Comparison of ENCODE assay signal across 24 cellular contexts in genomic region chr2:58484629-58485028, GRCh38.
DNase-seq lines count a peak whose midpoint lies in the region; ATAC-seq, FAIRE-seq and TF ChIP-seq lines count a peak whose summit lies in the region.
"Had no signal": no experiment of that assay in that cellular context is flagged by ENCODE, and none has a peak within 500 bp of the region (broad histone marks: within the 10 kb centered on the region; RNA-seq: fewer than 3 reads in every experiment).

No MANE protein-coding gene starts in this region.

- no peak overlapping the region for H2BK120ac ChIP-seq in H1 (replicated peaks; ENCODE audit: low read depth, low read length)

- H3K56ac ChIP-seq in H1 (replicated peaks; ENCODE audit: insufficient read length, low read depth, low read length): no peak overlapping the region

- no peak for TF ChIP-seq POLR2A in HepG2 (IDR thresholded peaks at IDR 0.05; ENCODE audit: insufficient read depth in 1 of 2, low read depth in 2 of 2, low read length in 2 of 2)
- no peak for TF ChIP-seq POLR2A in right lobe of liver (IDR thresholded peaks at IDR 0.05)
- no peak for TF ChIP-seq POLR2A in H1 (IDR thresholded peaks at IDR 0.05; ENCODE audit: control extremely low read depth in 1 of 2, low read depth in 2 of 2, low read length in 2 of 2)
- no peak for TF ChIP-seq POLR2A in gastrocnemius medialis (IDR thresholded peaks at IDR 0.05)

- no peak overlapping the region for H2BK20ac ChIP-seq in H1 (ENCODE audit: low read length)

- intact Hi-C loops in HepG2 (cut with micrococcal nuclease; ENCODE audit: unreplicated experiment) (no loop called here), right lobe of liver (cut with DNase I) (no loop called here), gastrocnemius medialis (cut with DNase I; ENCODE audit: low total_unique reads) (no loop called here)

- no peak overlapping the region for H4K5ac ChIP-seq in H1 (ENCODE audit: insufficient read length, low read depth, low read length)

- H3K4me3 Mint-ChIP-seq in astrocyte (ENCODE audit: unreplicated experiment): no peak overlapping the region
- H3K4me3 Mint-ChIP-seq: B cell; CD4-positive, alpha-beta T cell; CD8-positive, alpha-beta T cell had no signal

- no peaks in the 10 kb centered on the region for H3K36me3 ChIP-seq in HepG2 (replicated peaks in 1 of 2; ENCODE audit: control insufficient read depth in 1 of 2, insufficient read depth in 2 of 2, low read length in 2 of 2)
- H3K36me3 ChIP-seq in right lobe of liver: no peaks in the 10 kb centered on the region
- H3K36me3 ChIP-seq in astrocyte (ENCODE audit: insufficient read depth, low read length): no peaks in the 10 kb centered on the region
- no peaks in the 10 kb centered on the region for H3K36me3 ChIP-seq in H1 (ENCODE audit: control insufficient read depth in 2 of 4, insufficient read depth in 4 of 4, low read length in 3 of 4)
- H3K36me3 ChIP-seq in smooth muscle cell (ENCODE audit: low read depth): no peaks in the 10 kb centered on the region
- no peaks in the 10 kb centered on the region for H3K36me3 ChIP-seq in gastrocnemius medialis
- H3K36me3 ChIP-seq: BLaER1 treated with 17β-estradiol and CSF1 and Interleukin-3, amounts not matched to agents 10 nM and 100 nM had no signal

- H3K9me3 Mint-ChIP-seq in astrocyte (ENCODE audit: unreplicated experiment): no peaks in the 10 kb centered on the region
- H3K9me3 Mint-ChIP-seq: CD4-positive, alpha-beta T cell; CD8-positive, alpha-beta T cell had no signal

- H2AK5ac ChIP-seq in H1 (ENCODE audit: low read depth, low read length): no peak overlapping the region

- H3K4me1 ChIP-seq in HepG2 (ENCODE audit: insufficient read depth, low read length) (no peaks in the 10 kb centered on the region), right lobe of liver (no peaks in the 10 kb centered on the region), astrocyte (ENCODE audit: insufficient read depth, low read length) (peaks cover 3% of the 10 kb centered on the region), H1 (replicated peaks in 1 of 4; ENCODE audit: control insufficient read depth in 3 of 4, insufficient read depth in 4 of 4, low read length in 3 of 4) (peaks cover 0 to 4% (median 1%) of the 10 kb centered on the region in 4 experiments; a peak in 3 of 7 replicates), smooth muscle cell (ENCODE audit: low read depth) (no peaks in the 10 kb centered on the region), gastrocnemius medialis (no peaks in the 10 kb centered on the region)
- H3K4me1 ChIP-seq: A549; BLaER1 treated with 17β-estradiol and CSF1 and Interleukin-3, amounts not matched to agents 10 nM and 100 nM; Caco-2 had no signal

- H3K79me1 ChIP-seq in H1 (ENCODE audit: low read depth, low read length): no peaks in the 10 kb centered on the region

- no peak for ATAC-seq in HepG2
- no peak for ATAC-seq in right lobe of liver
- no peak for ATAC-seq in gastrocnemius medialis
- ATAC-seq: A549; CD8-positive, alpha-beta T cell; GM12878 had no signal

- no peak overlapping the region for H3K4ac ChIP-seq in H1 (replicated peaks; ENCODE audit: insufficient read length, low read depth, low read length)

- FAIRE-seq in HepG2 (lab: Jason Lieb, UNC): no peak
- FAIRE-seq in astrocyte (lab: Jason Lieb, UNC): no peak
- no peak for FAIRE-seq in H1 (lab: Jason Lieb, UNC)
- FAIRE-seq: A549, D721Med, GM12878, GM12892, GM18507 had no signal

- no TSS peak for BruUV-seq in HepG2 (replicated peaks; lab: Mats Ljungman, UMichigan)

- in situ Hi-C loops in HepG2 (cut with HindIII; ENCODE audit: extremely low pct_ligation_motif_present, low pct_unique_long_range_greater_than_20kb) (no loop called here), gastrocnemius medialis (cut with MboI; ENCODE audit: low sequenced_read_pairs in 4 of 4) (no loop called here)

- no peak overlapping the region for H3K4me3 ChIP-seq in HepG2 (replicated peaks in 1 of 3; ENCODE audit: insufficient read depth in 1 of 3, low read depth in 2 of 3, low read length in 3 of 3)
- no peak overlapping the region for H3K4me3 ChIP-seq in right lobe of liver
- H3K4me3 ChIP-seq in astrocyte (ENCODE audit: insufficient read depth, low read depth, low read length): no peak overlapping the region
- no peak overlapping the region for H3K4me3 ChIP-seq in H1 (ENCODE audit: extremely low read depth in 1 of 4, insufficient read depth in 2 of 4, low read depth in 3 of 4, low read length in 4 of 4)
- no peak overlapping the region for H3K4me3 ChIP-seq in smooth muscle cell
- H3K4me3 ChIP-seq in gastrocnemius medialis: no peak overlapping the region
- H3K4me3 ChIP-seq: A549; BLaER1 treated with 17β-estradiol and CSF1 and Interleukin-3, amounts not matched to agents 10 nM and 100 nM; GM12878 had no signal

- H3K9me3 ChIP-seq in HepG2 (ENCODE audit: low read length) (0 out of 2 replicates have a peak, but pooled peaks cover 6% of the 10 kb centered on the region), right lobe of liver (peaks cover 0 to 4% (median 0%) of the 10 kb centered on the region in 4 donors), astrocyte (ENCODE audit: insufficient read depth, low read depth, low read length) (no peaks in the 10 kb centered on the region), H1 (ENCODE audit: insufficient read depth in 2 of 2, low read depth in 1 of 2, low read length in 1 of 2) (no peaks in the 10 kb centered on the region), smooth muscle cell (replicated peaks; ENCODE audit: low read depth) (no peaks in the 10 kb centered on the region), gastrocnemius medialis (peaks cover 0 to 7% (median 0%) of the 10 kb centered on the region in 3 donors)
- H3K9me3 ChIP-seq: A549, Caco-2 had no signal

- H3K27me3 ChIP-seq in HepG2 (ENCODE audit: control insufficient read depth in 1 of 2, insufficient read depth in 2 of 2, low read length in 2 of 2): no peaks in the 10 kb centered on the region
- H3K27me3 ChIP-seq in right lobe of liver: no peaks in the 10 kb centered on the region
- H3K27me3 ChIP-seq in astrocyte (ENCODE audit: insufficient read depth, low read length): no peaks in the 10 kb centered on the region
- H3K27me3 ChIP-seq in H1 (replicated peaks in 1 of 4; ENCODE audit: control insufficient read depth in 3 of 4, extremely low read depth in 1 of 4, insufficient read depth in 3 of 4, low read length in 3 of 4): no peaks in the 10 kb centered on the region
- H3K27me3 ChIP-seq in smooth muscle cell (ENCODE audit: low read depth): no peaks in the 10 kb centered on the region
- H3K27me3 ChIP-seq in gastrocnemius medialis: no peaks in the 10 kb centered on the region
- H3K27me3 ChIP-seq: BLaER1 treated with 17β-estradiol and CSF1 and Interleukin-3, amounts not matched to agents 10 nM and 100 nM had no signal

- no peaks in the 10 kb centered on the region for H4K20me1 ChIP-seq in HepG2 (ENCODE audit: insufficient read depth, low read length)
- no peaks in the 10 kb centered on the region for H4K20me1 ChIP-seq in astrocyte (ENCODE audit: insufficient read depth, low read length)
- H4K20me1 ChIP-seq in H1 (replicated peaks in 1 of 2; ENCODE audit: control insufficient read depth in 1 of 2, insufficient read depth in 2 of 2, low read length in 2 of 2): no peaks in the 10 kb centered on the region
- H4K20me1 ChIP-seq in smooth muscle cell (ENCODE audit: low read depth): no peaks in the 10 kb centered on the region
- H4K20me1 ChIP-seq: BLaER1 treated with 17β-estradiol and CSF1 and Interleukin-3, amounts not matched to agents 10 nM and 100 nM had no signal

- no peak overlapping the region for H3K27ac Mint-ChIP-seq in astrocyte (ENCODE audit: unreplicated experiment)
- H3K27ac Mint-ChIP-seq: B cell; CD4-positive, alpha-beta T cell; CD8-positive, alpha-beta T cell had no signal

- no peak for TF ChIP-seq CTCF in HepG2 (CRISPR knock-in tag; IDR thresholded peaks at IDR 0.05)
- TF ChIP-seq CTCF in right lobe of liver (IDR thresholded peaks at IDR 0.05): no peak
- no peak for TF ChIP-seq CTCF in astrocyte (IDR thresholded peaks at IDR 0.05; ENCODE audit: insufficient read depth, low read depth, low read length)
- TF ChIP-seq CTCF in H1 (IDR thresholded peaks at IDR 0.05; ENCODE audit: control extremely low read depth in 1 of 3, insufficient read depth in 1 of 3, low read depth in 1 of 3, low read length in 3 of 3): no peak
- no peak for TF ChIP-seq CTCF in smooth muscle cell (IDR thresholded peaks at IDR 0.05; ENCODE audit: borderline replicate concordance, insufficient read depth, poor library complexity, severe bottlenecking)
- no peak for TF ChIP-seq CTCF in gastrocnemius medialis (IDR thresholded peaks at IDR 0.05 in 4 of 5, conservative IDR thresholded peaks at IDR 0.05 in 1 of 5)
- no peak for TF ChIP-seq CTCF in GM10248 (IDR thresholded peaks at IDR 0.05; ENCODE audit: control extremely low read depth, extremely low read depth, low read depth, missing control alignments)

- DNase-seq in HepG2 (ENCODE audit: low spot score) (no peak), right lobe of liver (no peak), astrocyte (ENCODE audit: low read depth) (no peak), H1 (ENCODE audit: low read depth in 1 of 2, low spot score in 2 of 2) (no peak), smooth muscle cell (lab: John Stamatoyannopoulos, UW; ENCODE audit: unreplicated experiment) (no peak), NCI-H2196 treated with DMSO at 0.1 percent for 48 hours (lab: John Stamatoyannopoulos, UW; ENCODE audit: unreplicated experiment) (no peak), gastrocnemius medialis (no peak), GM10248 (ENCODE audit: extremely low spot score) (no peak)
- DNase-seq: AML-193; Caco-2; Calu3; CD4-positive, alpha-beta T cell; CD8-positive, alpha-beta T cell; DMS79 treated with DMSO at 0.1 percent for 48 hours; GF-D8 had no signal

- H2AFZ ChIP-seq in HepG2 (ENCODE audit: low read length) (no peak overlapping the region), astrocyte (ENCODE audit: low read depth, low read length) (no peak overlapping the region), H1 (ENCODE audit: low read length) (no peak overlapping the region), smooth muscle cell (ENCODE audit: low read depth) (no peak overlapping the region)

- H3K27ac ChIP-seq in HepG2 (ENCODE audit: extremely low read length, insufficient read depth, low read length): no peak overlapping the region
- H3K27ac ChIP-seq in right lobe of liver: no peak overlapping the region
- H3K27ac ChIP-seq in astrocyte (ENCODE audit: low read depth, low read length): peak overlapping the region; percentile 23
- no peak overlapping the region for H3K27ac ChIP-seq in H1 (ENCODE audit: low read depth, low read length)
- H3K27ac ChIP-seq in smooth muscle cell (ENCODE audit: low read depth): peak overlapping the region; percentile 43
- no peak overlapping the region for H3K27ac ChIP-seq in gastrocnemius medialis
- H3K27ac ChIP-seq: 22Rv1; A549; BLaER1 treated with 17β-estradiol and CSF1 and Interleukin-3, amounts not matched to agents 10 nM and 100 nM; C4-2B had no signal

- 8% methylated on average over 4 of the region's 4 CpGs for WGBS in HepG2 (ENCODE audit: low lambda C conversion rate)
- 73% methylated on average over 4 of the region's 4 CpGs for WGBS in right lobe of liver (ENCODE audit: insufficient coverage, low coverage, low lambda C conversion rate, missing lambda C conversion rate)
- WGBS in H1 (ENCODE audit: extremely low coverage in 1 of 2, insufficient coverage in 1 of 2, insufficient read length in 1 of 2, insufficient replicate concordance in 2 of 2, low coverage in 1 of 2, low lambda C conversion rate in 2 of 2, missing lambda C conversion rate in 1 of 2), 2 experiments: 86% methylated on average over 4 of the region's 4 CpGs; no CpG with 5 or more reads in 1 of the 2 experiments
- 76% methylated on average over 4 of the region's 4 CpGs for WGBS in smooth muscle cell (ENCODE audit: low lambda C conversion rate)

- no peaks in the 10 kb centered on the region for H3K27me3 Mint-ChIP-seq in astrocyte (ENCODE audit: low read depth, unreplicated experiment)
- H3K27me3 Mint-ChIP-seq: CD4-positive, alpha-beta T cell had no signal

- H3K4me2 ChIP-seq in HepG2 (ENCODE audit: low read depth, low read length): no peak overlapping the region
- H3K4me2 ChIP-seq in astrocyte (ENCODE audit: low read length): peak overlapping the region; percentile 35
- no peak overlapping the region for H3K4me2 ChIP-seq in H1 (ENCODE audit: insufficient read depth in 1 of 2, low read depth in 2 of 2, low read length in 2 of 2)
- H3K4me2 ChIP-seq in smooth muscle cell: peak overlapping the region; percentile 36
- H3K4me2 ChIP-seq: A549; BLaER1 treated with 17β-estradiol and CSF1 and Interleukin-3, amounts not matched to agents 10 nM and 100 nM had no signal

- H2BK5ac ChIP-seq in H1 (ENCODE audit: low read depth, low read length): no peak overlapping the region

- H3K14ac ChIP-seq in H1 (ENCODE audit: insufficient read length): no peak overlapping the region

- TF ChIP-seq RAD21 in HepG2 (CRISPR knock-in tag; IDR thresholded peaks at IDR 0.05) (no peak), H1 (IDR thresholded peaks at IDR 0.05 in 1 of 2, conservative IDR thresholded peaks at IDR 0.05 in 1 of 2; ENCODE audit: low read depth in 2 of 2, low read length in 2 of 2) (no peak)

- H3K23me2 ChIP-seq in H1 (ENCODE audit: low read depth, low read length): no peaks in the 10 kb centered on the region

- H2BK12ac ChIP-seq in H1 (ENCODE audit: low read depth, low read length): no peak overlapping the region

- no peaks in the 10 kb centered on the region for H3K79me2 ChIP-seq in HepG2 (ENCODE audit: insufficient read depth, low read length)
- no peaks in the 10 kb centered on the region for H3K79me2 ChIP-seq in astrocyte (ENCODE audit: insufficient read depth, low read length)
- H3K79me2 ChIP-seq in H1 (ENCODE audit: control insufficient read depth in 1 of 2, insufficient read depth in 2 of 2, low read length in 2 of 2): no peaks in the 10 kb centered on the region
- no peaks in the 10 kb centered on the region for H3K79me2 ChIP-seq in smooth muscle cell (ENCODE audit: low read depth)

- no peak overlapping the region for H3K18ac ChIP-seq in H1 (ENCODE audit: extremely low read depth, low read length)

- H3K36me3 Mint-ChIP-seq in astrocyte (ENCODE audit: low read depth, unreplicated experiment): no peaks in the 10 kb centered on the region
- H3K36me3 Mint-ChIP-seq: CD8-positive, alpha-beta T cell had no signal

- H4K91ac ChIP-seq in H1 (replicated peaks; ENCODE audit: insufficient read length, low read length): no peak overlapping the region

- H3K4me1 Mint-ChIP-seq in astrocyte (ENCODE audit: low read depth, unreplicated experiment): peaks cover 11% of the 10 kb centered on the region
- H3K4me1 Mint-ChIP-seq: B cell had no signal

- H3F3A ChIP-seq in smooth muscle cell (ENCODE audit: low read depth): no peaks in the 10 kb centered on the region

- H3K9ac ChIP-seq in HepG2 (ENCODE audit: insufficient read depth, low read depth, low read length): no peak overlapping the region
- H3K9ac ChIP-seq in astrocyte (ENCODE audit: low read length): no peak overlapping the region
- no peak overlapping the region for H3K9ac ChIP-seq in H1 (replicated peaks in 1 of 4; ENCODE audit: extremely low read depth in 1 of 4, low read depth in 3 of 4, low read length in 3 of 4)
- H3K9ac ChIP-seq in smooth muscle cell (ENCODE audit: low read depth): no peak overlapping the region
- H3K9ac ChIP-seq: BLaER1 treated with 17β-estradiol and CSF1 and Interleukin-3, amounts not matched to agents 10 nM and 100 nM had no signal

- no peak for TF ChIP-seq EP300 in HepG2 (IDR thresholded peaks at IDR 0.05; ENCODE audit: low read depth in 2 of 2, low read length in 2 of 2)
- no peak for TF ChIP-seq EP300 in HepG2 (CRISPR knock-in tag; IDR thresholded peaks at IDR 0.05; ENCODE audit: borderline replicate concordance)
- TF ChIP-seq EP300 in H1 (IDR thresholded peaks at IDR 0.05; ENCODE audit: borderline replicate concordance in 1 of 2, low read depth in 2 of 2, low read length in 2 of 2): no peak

- H4K8ac ChIP-seq in H1 (ENCODE audit: extremely low read depth, insufficient read depth, low read length): no peak overlapping the region

- no peak overlapping the region for H3K23ac ChIP-seq in H1 (ENCODE audit: insufficient read length)

- POLR2A ChIA-PET in HepG2 (lab: Yijun Ruan, JAX) (no interaction called here), H1 (lab: Charles Lee; ENCODE audit: partially characterized antibody) (no interaction called here), GM10248 (lab: Yijun Ruan, JAX) (no interaction called here)

- no peak overlapping the region for H2BK15ac ChIP-seq in H1 (ENCODE audit: low read length)

- CTCF ChIA-PET in HepG2 (lab: Yijun Ruan, JAX; ENCODE audit: low intra/inter-chr PET ratio, low total read pairs): no interaction called here
- CTCF ChIA-PET in H1 (lab: Charles Lee; ENCODE audit: partially characterized antibody): interaction anchor here (1.1 kb wide), 1 partner anchor 110 kb away, joined by 3 read pairs; no protein-coding TSS in a partner anchor
- CTCF ChIA-PET in GM10248 (lab: Yijun Ruan, JAX): no interaction called here

Comparison
In these comparisons a context has a peak if more than half of its experiments do, and no peak if none do; other contexts are left out.
1. H3K27ac ChIP-seq: peak in astrocyte (single experiment) and smooth muscle cell (single experiment); none in HepG2 (single experiment), right lobe of liver (0 of 3), H1 (single experiment) and gastrocnemius medialis (0 of 4).
2. H3K4me2 ChIP-seq: peak in astrocyte (single experiment) and smooth muscle cell (single experiment); none in HepG2 (single experiment) and H1 (0 of 2).
3. Of the 41 proteins assayed by ChIP-seq in both HepG2 and H1: peak only in HepG2: none; only in H1: KDM1A; in both: none; in neither: 40.